14 cellular contexts compared by ENCODE assay signal in genomic region chr10:3750352-3750816, GRCh38. TPM values are rescaled to one million over a fixed set of nuclear protein-coding genes. Genes with fewer than 3 reads are reported as not detected.
DNase-seq lines count a peak whose midpoint lies in the region; ATAC-seq, FAIRE-seq and TF ChIP-seq lines count a peak whose summit lies in the region.
"Had no signal": no experiment of that assay in that cellular context is flagged by ENCODE, and none has a peak within 500 bp of the region (broad histone marks: within the 10 kb centered on the region; RNA-seq: fewer than 3 reads in every experiment).

No MANE protein-coding gene starts in this region.

- 0 out of 2 replicates have a peak, but pooled peaks cover 9% of the 10 kb centered on the region for H3K9me2 ChIP-seq in GM23338 (ENCODE audit: insufficient read depth)
- H3K9me2 ChIP-seq in PC-3 (replicated peaks; ENCODE audit: low read length): no peaks in the 10 kb centered on the region

- TF ChIP-seq EP300 in suprapubic skin (IDR thresholded peaks at IDR 0.05): no peak

- H3K36me3 ChIP-seq in GM23338 (ENCODE audit: insufficient read depth): no peaks in the 10 kb centered on the region
- no peaks in the 10 kb centered on the region for H3K36me3 ChIP-seq in astrocyte (ENCODE audit: insufficient read depth, low read length)
- H3K36me3 ChIP-seq in mucosa of stomach (ENCODE audit: control insufficient read depth, insufficient read depth, low read length): no peaks in the 10 kb centered on the region
- H3K36me3 ChIP-seq in suprapubic skin: no peaks in the 10 kb centered on the region
- H3K36me3 ChIP-seq in PC-3 (ENCODE audit: low read depth, low read length): no peaks in the 10 kb centered on the region

- no peaks in the 10 kb centered on the region for H3K36me3 Mint-ChIP-seq in GM23338 (ENCODE audit: low read depth)
- H3K36me3 Mint-ChIP-seq in astrocyte (ENCODE audit: low read depth, unreplicated experiment): no peaks in the 10 kb centered on the region

- WGBS in suprapubic skin: 94% methylated on average over 4 of the region's 4 CpGs

- no peak overlapping the region for H3K9ac ChIP-seq in astrocyte (ENCODE audit: low read length)
- H3K9ac ChIP-seq in mucosa of stomach (ENCODE audit: low read length): peak overlapping the region; percentile 45
- no peak overlapping the region for H3K9ac ChIP-seq in PC-3 (ENCODE audit: low read length)

- H3K4me3 ChIP-seq in GM23338: no peak overlapping the region
- no peak overlapping the region for H3K4me3 ChIP-seq in astrocyte (ENCODE audit: insufficient read depth, low read depth, low read length)
- H3K4me3 ChIP-seq in mucosa of stomach (ENCODE audit: low read length): no peak overlapping the region
- H3K4me3 ChIP-seq in suprapubic skin: peak overlapping the region; percentile 5
- H3K4me3 ChIP-seq in PC-3 (ENCODE audit: low read length): no peak overlapping the region

- H3K4me2 ChIP-seq in GM23338 (no peak overlapping the region), astrocyte (ENCODE audit: low read length) (peak overlapping the region; percentile 46), PC-3 (ENCODE audit: low read length) (no peak overlapping the region)

- no peaks in the 10 kb centered on the region for H3K79me2 ChIP-seq in GM23338 (replicated peaks; ENCODE audit: insufficient read depth)
- no peaks in the 10 kb centered on the region for H3K79me2 ChIP-seq in astrocyte (ENCODE audit: insufficient read depth, low read length)
- no peaks in the 10 kb centered on the region for H3K79me2 ChIP-seq in PC-3 (ENCODE audit: low read length)

- H3K27ac ChIP-seq in GM23338 (ENCODE audit: low read depth) (no peak overlapping the region), astrocyte (ENCODE audit: low read depth, low read length) (no peak overlapping the region), suprapubic skin (peak overlapping the region; percentile 43), PC-3 (ENCODE audit: low read length) (no peak overlapping the region)

- no peaks in the 10 kb centered on the region for H3K9me3 ChIP-seq in astrocyte (ENCODE audit: insufficient read depth, low read depth, low read length)
- H3K9me3 ChIP-seq in mucosa of stomach (ENCODE audit: control insufficient read depth, low read length): no peaks in the 10 kb centered on the region
- H3K9me3 ChIP-seq in suprapubic skin: no peaks in the 10 kb centered on the region
- no peaks in the 10 kb centered on the region for H3K9me3 ChIP-seq in PC-3 (ENCODE audit: low read length)

- H3F3A ChIP-seq in GM23338 (replicated peaks; ENCODE audit: low read depth): no peaks in the 10 kb centered on the region
- no peaks in the 10 kb centered on the region for H3F3A ChIP-seq in PC-3 (ENCODE audit: low read length, unreplicated experiment)

- H3K4me1 Mint-ChIP-seq in GM23338 (peaks cover 11% of the 10 kb centered on the region), astrocyte (ENCODE audit: low read depth, unreplicated experiment) (peaks cover 20% of the 10 kb centered on the region)

- intact Hi-C loops in PC-3 (cut with micrococcal nuclease): no loop called here

- H3K27ac Mint-ChIP-seq in GM23338 (no peak overlapping the region), astrocyte (ENCODE audit: unreplicated experiment) (no peak overlapping the region)
- H3K27ac Mint-ChIP-seq: activated T-helper 1 cell treated with anti-CD3 and anti-CD28 coated beads, Interleukin-12 subunit alpha, Interleukin-12 subunit beta, Interleukin-2, Interleukin-4 antibody, amounts not matched to agents 30 ng/mL and 10 ng/mL and 1 ng/mL, durations not matched to agents 14 hours and 24 hours and 36 hours had no signal

- no peak overlapping the region for H3K4me3 Mint-ChIP-seq in GM23338
- no peak overlapping the region for H3K4me3 Mint-ChIP-seq in astrocyte (ENCODE audit: unreplicated experiment)
- H3K4me3 Mint-ChIP-seq: activated T-helper 1 cell treated with anti-CD3 and anti-CD28 coated beads, Interleukin-12 subunit alpha, Interleukin-12 subunit beta, Interleukin-2, Interleukin-4 antibody, amounts not matched to agents 30 ng/mL and 10 ng/mL and 1 ng/mL, durations not matched to agents 14 hours and 24 hours and 36 hours had no signal

- TF ChIP-seq CTCF in GM23338 (conservative IDR thresholded peaks at IDR 0.05; ENCODE audit: low read depth in 2 of 2) (no peak), astrocyte (IDR thresholded peaks at IDR 0.05; ENCODE audit: insufficient read depth, low read depth, low read length) (no peak), suprapubic skin (IDR thresholded peaks at IDR 0.05) (no peak), PC-3 (conservative IDR thresholded peaks at IDR 0.05; ENCODE audit: low read depth, low read length) (no peak)

- no peaks in the 10 kb centered on the region for H3K27me3 ChIP-seq in GM23338 (ENCODE audit: insufficient read depth)
- no peaks in the 10 kb centered on the region for H3K27me3 ChIP-seq in astrocyte (ENCODE audit: insufficient read depth, low read length)
- H3K27me3 ChIP-seq in mucosa of stomach (ENCODE audit: control insufficient read depth, insufficient read depth, low read length): no peaks in the 10 kb centered on the region
- H3K27me3 ChIP-seq in suprapubic skin: no peaks in the 10 kb centered on the region
- no peaks in the 10 kb centered on the region for H3K27me3 ChIP-seq in PC-3 (ENCODE audit: low read length)

- no peak for FAIRE-seq in astrocyte (lab: Jason Lieb, UNC)

- BruUV-seq in PC-3 (replicated peaks; lab: Mats Ljungman, UMichigan): no TSS peak

- CTCF ChIA-PET in PC-3 (lab: Charles Lee): no interaction called here

- no peak for TF ChIP-seq POLR2A in suprapubic skin (IDR thresholded peaks at IDR 0.05)

- H4K20me1 ChIP-seq in GM23338 (replicated peaks; ENCODE audit: insufficient read depth) (no peaks in the 10 kb centered on the region), astrocyte (ENCODE audit: insufficient read depth, low read length) (no peaks in the 10 kb centered on the region), PC-3 (ENCODE audit: low read length) (no peaks in the 10 kb centered on the region)

- H3K27me3 Mint-ChIP-seq in GM23338 (ENCODE audit: insufficient read depth, low read depth, poor library complexity) (peaks cover 5% of the 10 kb centered on the region), astrocyte (ENCODE audit: low read depth, unreplicated experiment) (peaks cover 9% of the 10 kb centered on the region)

- DNase-seq in GM23338 (ENCODE audit: low spot score): no peak
- no peak for DNase-seq in astrocyte (ENCODE audit: low read depth)
- DNase-seq in suprapubic skin (ENCODE audit: low spot score in 2 of 2): no peak
- no peak for DNase-seq in PC-3
- DNase-seq in NCI-H1417 (lab: John Stamatoyannopoulos, UW): no peak
- DNase-seq in iPS-NIHi11 (ENCODE audit: low spot score): no peak
- DNase-seq: activated CD4-positive, alpha-beta T cell treated with anti-CD3 and anti-CD28 coated beads for 1 hour; effector memory CD4-positive, alpha-beta T cell; NCI-H1092; NCI-H446 treated with DMSO at 0.1 percent for 48 hours; stimulated activated CD4-positive, alpha-beta T cell treated with anti-CD3 and anti-CD28 coated beads, Interleukin-1b, Interleukin-23, amount 100 ng/mL, for 48 hours; T-helper 1 cell had no signal

- ATAC-seq in GM23338 (no peak), PC-3 (no peak)

- peak overlapping the region; percentile 85; the same call in 1 of the 2 replicates for H2AFZ ChIP-seq in GM23338
- H2AFZ ChIP-seq in astrocyte (ENCODE audit: low read depth, low read length): no peak overlapping the region
- no peak overlapping the region for H2AFZ ChIP-seq in PC-3 (ENCODE audit: low read length)

- POLR2A ChIA-PET in PC-3 (lab: Charles Lee; ENCODE audit: unreplicated experiment): no interaction called here

- H3K4me1 ChIP-seq in GM23338 (ENCODE audit: insufficient read depth) (peaks cover 5% of the 10 kb centered on the region), astrocyte (ENCODE audit: insufficient read depth, low read length) (peaks cover 16% of the 10 kb centered on the region), mucosa of stomach (ENCODE audit: control insufficient read depth, insufficient read depth, low read length) (peaks cover 33% of the 10 kb centered on the region), suprapubic skin (peaks cover 37% of the 10 kb centered on the region), PC-3 (ENCODE audit: insufficient read depth, low read length) (peaks cover 11% of the 10 kb centered on the region)

- no peaks in the 10 kb centered on the region; the same call in 2 of the 3 replicates for H3K9me3 Mint-ChIP-seq in GM23338
- H3K9me3 Mint-ChIP-seq in astrocyte (ENCODE audit: unreplicated experiment): no peaks in the 10 kb centered on the region
- H3K9me3 Mint-ChIP-seq: activated T-helper 1 cell treated with anti-CD3 and anti-CD28 coated beads, Interleukin-12 subunit alpha, Interleukin-12 subunit beta, Interleukin-2, Interleukin-4 antibody, amounts not matched to agents 30 ng/mL and 10 ng/mL and 1 ng/mL, durations not matched to agents 14 hours and 24 hours and 36 hours had no signal

TF ChIP-seq in GM23338, 12 proteins besides CTCF, POLR2A, EP300 and RAD21 (continues in another document):
- TF ChIP-seq STAT1 (IDR thresholded peaks at IDR 0.05; ENCODE audit: unreplicated experiment) (no peak), ZNF114 (CRISPR knock-in tag; IDR thresholded peaks at IDR 0.05) (no peak)

RNA-seq across cellular contexts. Expression of gene KLF6, which starts 34.6 kb away (rescaled TPM):
- 18.0 and 19.6 TPM in 2 replicates for total RNA-seq in GM23338 (2014; rRNA removed; shearing (Covaris generic))
- polyA plus RNA-seq in GM23338 (2016; fragmentation: Nextera tagmentation; extraction: Ambion mirVana): 25.7 and 35.4 TPM in 2 replicates
- total RNA-seq in astrocyte (250 and 319 TPM in 2 replicates), suprapubic skin (100 to 1,000 TPM; 242 to 484 (median 276) TPM), PC-3 (2014; rRNA removed) (94.5 and 112 TPM in 2 replicates)
